In genomic region chr17:35895602-35896001, GRCh38 we compare ENCODE assay signal across 17 cellular contexts. TPM values are rescaled to one million over a fixed set of nuclear protein-coding genes. Genes with fewer than 3 reads are reported as not detected.
DNase-seq lines count a peak whose midpoint lies in the region; ATAC-seq lines count a peak whose summit lies in the region.
"Had no signal": no experiment of that assay in that cellular context is flagged by ENCODE, and none has a peak within 500 bp of the region (broad histone marks: within the 10 kb centered on the region; RNA-seq: fewer than 3 reads in every experiment).

No MANE protein-coding gene starts in this region.

- H3K36me3 ChIP-seq in CD4-positive, alpha-beta memory T cell (ENCODE audit: insufficient read depth, low read length) = no peaks in the 10 kb centered on the region
- no peaks in the 10 kb centered on the region for H3K36me3 ChIP-seq in mesenchymal stem cell (ENCODE audit: control insufficient read depth in 1 of 2, insufficient read depth in 2 of 2, low read depth in 1 of 2, low read length in 2 of 2)
- H3K36me3 ChIP-seq: esophagus muscularis mucosa, uterus had no signal

- H3K27me3 ChIP-seq in CD4-positive, alpha-beta memory T cell (ENCODE audit: insufficient read depth, low read length) = no peaks in the 10 kb centered on the region
- no peaks in the 10 kb centered on the region for H3K27me3 ChIP-seq in mesenchymal stem cell (ENCODE audit: control insufficient read depth in 1 of 2, insufficient read depth in 1 of 2, low read length in 2 of 2)
- H3K27me3 ChIP-seq: esophagus muscularis mucosa, uterus had no signal

- intact Hi-C loops in CD4-positive, alpha-beta memory T cell (cut with micrococcal nuclease) = no loop called here

- no peak overlapping the region for H4K91ac ChIP-seq in mesenchymal stem cell (ENCODE audit: low read length)

- ATAC-seq in activated T-helper 17 cell treated with anti-CD3 and anti-CD28 coated beads, Interleukin-2, amount 50 U/mL, for 72 hours (replicated peaks) = peak; percentile 8
- ATAC-seq: left lobe of liver had no signal

- H3K36me3 Mint-ChIP-seq in CD4-positive, alpha-beta memory T cell = no peaks in the 10 kb centered on the region
- no peaks in the 10 kb centered on the region for H3K36me3 Mint-ChIP-seq in activated T-helper 17 cell treated with anti-CD3 and anti-CD28 coated beads, Interleukin-2, amount 50 U/mL, for 72 hours (ENCODE audit: low read depth)

- no peak overlapping the region for H4K8ac ChIP-seq in mesenchymal stem cell (ENCODE audit: low read length)

- no peak overlapping the region for H3K9ac ChIP-seq in mesenchymal stem cell (ENCODE audit: low read length)

- H2BK120ac ChIP-seq in mesenchymal stem cell (ENCODE audit: low read depth, low read length) = no peak overlapping the region

- peak overlapping the region; percentile 12 for H3K27ac ChIP-seq in CD4-positive, alpha-beta memory T cell (ENCODE audit: low read depth, low read length)
- no peak overlapping the region for H3K27ac ChIP-seq in mesenchymal stem cell (ENCODE audit: low read length, poor library complexity, severe bottlenecking)
- H3K27ac ChIP-seq: coronary artery, esophagus muscularis mucosa, uterus had no signal

- no peak overlapping the region for H3K4me3 ChIP-seq in CD4-positive, alpha-beta memory T cell (ENCODE audit: low read length in 2 of 2)
- no peak overlapping the region for H3K4me3 ChIP-seq in mesenchymal stem cell (ENCODE audit: insufficient read depth in 1 of 2, low read depth in 1 of 2, low read length in 2 of 2)
- H3K4me3 ChIP-seq: coronary artery, esophagus muscularis mucosa, uterus had no signal

- H3K9me3 ChIP-seq in CD4-positive, alpha-beta memory T cell (ENCODE audit: control insufficient read depth in 1 of 2, low read length in 2 of 2) = no peaks in the 10 kb centered on the region
- no peaks in the 10 kb centered on the region for H3K9me3 ChIP-seq in mesenchymal stem cell (ENCODE audit: control insufficient read depth, low read length)
- H3K9me3 ChIP-seq: esophagus muscularis mucosa, uterus had no signal

- H2AK5ac ChIP-seq in mesenchymal stem cell (ENCODE audit: low read length, severe bottlenecking) = no peak overlapping the region

- DNase-seq in CD4-positive, alpha-beta memory T cell = no peak
- DNase-seq in KG1 (lab: John Stamatoyannopoulos, UW) (peak; percentile 55), mesenchymal stem cell (peak; percentile 44), NCI-H1092 treated with DMSO at 0.1 percent for 48 hours (lab: John Stamatoyannopoulos, UW) (no peak), NCI-H526 treated with DMSO at 0.1 percent for 48 hours (lab: John Stamatoyannopoulos, UW) (no peak), NCI-H446 treated with DMSO at 0.1 percent for 48 hours (lab: John Stamatoyannopoulos, UW) (no peak)
- DNase-seq: hypothalamus; NCI-H748 treated with DMSO at 0.1 percent for 48 hours; stimulated activated CD4-positive, alpha-beta T cell treated with anti-CD3 and anti-CD28 coated beads, Interleukin-4, amount 100 ng/mL, for 1 hour; uterus had no signal

- no peak overlapping the region for H3K14ac ChIP-seq in mesenchymal stem cell (ENCODE audit: low read length in 2 of 2)

- no peak overlapping the region for H2BK5ac ChIP-seq in mesenchymal stem cell (ENCODE audit: low read depth, low read length, poor library complexity, severe bottlenecking)

- H2BK15ac ChIP-seq in mesenchymal stem cell (ENCODE audit: low read depth, poor library complexity, severe bottlenecking) = no peak overlapping the region

- no peak overlapping the region for H3K4ac ChIP-seq in mesenchymal stem cell (ENCODE audit: low read depth in 1 of 2, low read length in 2 of 2)

- no peak overlapping the region for H2AFZ ChIP-seq in mesenchymal stem cell (ENCODE audit: low read depth, low read length)

- H3K23ac ChIP-seq in mesenchymal stem cell (ENCODE audit: low read length in 2 of 2) = no peak overlapping the region

- CTCF ChIA-PET in CD4-positive, alpha-beta memory T cell (lab: Charles Lee; ENCODE audit: partially characterized antibody) = interaction anchor here (0.7 to 1.8 kb wide), 5 partner anchors 11 to 74 kb away, joined by 3 to 7 read pairs (median 3); no protein-coding TSS in a partner anchor

- H3K4me3 Mint-ChIP-seq in CD4-positive, alpha-beta memory T cell = peak overlapping the region in 5 of 8 donors; percentile 52 to 83 (median 73)
- peak overlapping the region; percentile 24 for H3K4me3 Mint-ChIP-seq in activated T-helper 17 cell treated with anti-CD3 and anti-CD28 coated beads, Interleukin-2, amount 50 U/mL, for 72 hours

- peaks cover 0 to 3% (median 0%) of the 10 kb centered on the region in 8 donors for H3K9me3 Mint-ChIP-seq in CD4-positive, alpha-beta memory T cell
- H3K9me3 Mint-ChIP-seq in activated T-helper 17 cell treated with anti-CD3 and anti-CD28 coated beads, Interleukin-2, amount 50 U/mL, for 72 hours = no peaks in the 10 kb centered on the region

- no peak overlapping the region for H3K4me2 ChIP-seq in mesenchymal stem cell (ENCODE audit: low read length, poor library complexity, severe bottlenecking)

- WGBS in mesenchymal stem cell = 86% methylated on average over 5 of the region's 5 CpGs

- H2BK12ac ChIP-seq in mesenchymal stem cell (ENCODE audit: low read length in 2 of 2) = no peak overlapping the region

- H3K18ac ChIP-seq in mesenchymal stem cell (ENCODE audit: low read depth in 1 of 2, low read length in 2 of 2) = no peak overlapping the region

- POLR2A ChIA-PET in CD4-positive, alpha-beta memory T cell (lab: Charles Lee; ENCODE audit: partially characterized antibody) = interaction anchor here (0.5 to 8.0 kb wide), 5 partner anchors 10 to 46 kb away, joined by 3 to 113 read pairs (median 4); partner anchors contain the start of gene CCL5

- no peaks in the 10 kb centered on the region for H3K79me1 ChIP-seq in mesenchymal stem cell (replicated peaks; ENCODE audit: low read length, poor library complexity, severe bottlenecking)

- H3K4me1 ChIP-seq in CD4-positive, alpha-beta memory T cell (ENCODE audit: insufficient read depth, low read length) = peaks cover 75% of the 10 kb centered on the region
- H3K4me1 ChIP-seq in mesenchymal stem cell (ENCODE audit: control insufficient read depth, insufficient read depth, low read depth, low read length) = peaks cover 3% of the 10 kb centered on the region
- H3K4me1 ChIP-seq: uterus had no signal

- peaks cover 0 to 2% of the 10 kb centered on the region in 2 donors for H3K27me3 Mint-ChIP-seq in CD4-positive, alpha-beta memory T cell
- peaks cover 14% of the 10 kb centered on the region for H3K27me3 Mint-ChIP-seq in activated T-helper 17 cell treated with anti-CD3 and anti-CD28 coated beads, Interleukin-2, amount 50 U/mL, for 72 hours

- peaks cover 38 to 82% (median 63%) of the 10 kb centered on the region in 4 donors for H3K4me1 Mint-ChIP-seq in CD4-positive, alpha-beta memory T cell
- peaks cover 21% of the 10 kb centered on the region for H3K4me1 Mint-ChIP-seq in activated T-helper 17 cell treated with anti-CD3 and anti-CD28 coated beads, Interleukin-2, amount 50 U/mL, for 72 hours

- peak overlapping the region in 5 of 7 donors; percentile 61 to 93 (median 89) for H3K27ac Mint-ChIP-seq in CD4-positive, alpha-beta memory T cell
- no peak overlapping the region for H3K27ac Mint-ChIP-seq in activated T-helper 17 cell treated with anti-CD3 and anti-CD28 coated beads, Interleukin-2, amount 50 U/mL, for 72 hours

RNA-seq across cellular contexts. Expression of gene CCL5, which starts 15.4 kb away (rescaled TPM):
- 100 to 1,000 TPM; 279 to 309 TPM for total RNA-seq in CD4-positive, alpha-beta memory T cell
- 100 to 1,000 TPM; 156 to 210 TPM for polyA plus RNA-seq in CD4-positive, alpha-beta memory T cell
- 10 to 100 TPM; 17.2 to 22.5 TPM for total RNA-seq in activated T-helper 17 cell treated with anti-CD3 and anti-CD28 coated beads, Interleukin-2, amount 50 U/mL, for 72 hours
- 0.06 TPM for polyA plus RNA-seq in mesenchymal stem cell (2013, experiment 1 of 2)
- polyA plus RNA-seq in mesenchymal stem cell (2013, experiment 2 of 2) = 0.07 TPM
- total RNA-seq: renal cortical epithelial cell had no signal

RNA-seq across cellular contexts. Expression of gene HEATR9, which starts 26.9 kb away (rescaled TPM):
- total RNA-seq in CD4-positive, alpha-beta memory T cell = 1 to 10 TPM; 2.2 to 2.6 TPM
- not detected for polyA plus RNA-seq in CD4-positive, alpha-beta memory T cell
- under 1 TPM in 1 of 2 donors, not detected in 1; 0.24 TPM for total RNA-seq in activated T-helper 17 cell treated with anti-CD3 and anti-CD28 coated beads, Interleukin-2, amount 50 U/mL, for 72 hours
- not detected for polyA plus RNA-seq in mesenchymal stem cell (2013, experiment 1 of 2)
- polyA plus RNA-seq in mesenchymal stem cell (2013, experiment 2 of 2) = not detected
- total RNA-seq: left lobe of liver, renal cortical epithelial cell, uterus had no signal

RNA-seq across cellular contexts. Expression of gene RDM1, which starts 35.0 kb away (rescaled TPM):
- 1 to 10 TPM in 1 of 2 experiments, under 1 TPM in 1; 0.87 to 1.9 TPM for total RNA-seq in CD4-positive, alpha-beta memory T cell
- under 1 TPM; 0.38 to 0.98 TPM for polyA plus RNA-seq in CD4-positive, alpha-beta memory T cell
- 1 to 10 TPM; 2.0 to 4.3 TPM for total RNA-seq in activated T-helper 17 cell treated with anti-CD3 and anti-CD28 coated beads, Interleukin-2, amount 50 U/mL, for 72 hours
- polyA plus RNA-seq in mesenchymal stem cell (2013, experiment 1 of 2) = not detected
- polyA plus RNA-seq in mesenchymal stem cell (2013, experiment 2 of 2) = not detected
- total RNA-seq: esophagus muscularis mucosa, left lobe of liver had no signal
- polyA plus RNA-seq: adipose tissue had no signal

RNA-seq across cellular contexts. Expression of gene LYZL6, which starts 47.9 kb away (rescaled TPM):
- not detected for total RNA-seq in CD4-positive, alpha-beta memory T cell
- polyA plus RNA-seq in CD4-positive, alpha-beta memory T cell = not detected
- not detected for total RNA-seq in activated T-helper 17 cell treated with anti-CD3 and anti-CD28 coated beads, Interleukin-2, amount 50 U/mL, for 72 hours
- not detected for polyA plus RNA-seq in mesenchymal stem cell (2013, experiment 1 of 2)
- polyA plus RNA-seq in mesenchymal stem cell (2013, experiment 2 of 2) = not detected
- total RNA-seq: activated CD8-positive, alpha-beta memory T cell treated with anti-CD3 and anti-CD28 coated beads for 36 hours; esophagus muscularis mucosa; left lobe of liver; renal cortical epithelial cell; uterus had no signal
- polyA plus RNA-seq: adipose tissue had no signal

Comparison
In these comparisons a context has a peak if more than half of its experiments do, and no peak if none do; other contexts are left out.
1. DNase-seq: peak in KG1 (single experiment) and mesenchymal stem cell (single experiment); none in CD4-positive, alpha-beta memory T cell (0 of 5), NCI-H1092 treated with DMSO at 0.1 percent for 48 hours (single experiment), NCI-H526 treated with DMSO at 0.1 percent for 48 hours (single experiment) and NCI-H446 treated with DMSO at 0.1 percent for 48 hours (single experiment).
2. RNA of gene CCL5, which starts 15.4 kb away (total RNA-seq): 279 to 309 TPM in CD4-positive, alpha-beta memory T cell; 17.2 to 22.5 TPM in activated T-helper 17 cell treated with anti-CD3 and anti-CD28 coated beads, Interleukin-2, amount 50 U/mL, for 72 hours; every median in the first group is over 10 times any median in the second.